In the genomic region with DNA sequence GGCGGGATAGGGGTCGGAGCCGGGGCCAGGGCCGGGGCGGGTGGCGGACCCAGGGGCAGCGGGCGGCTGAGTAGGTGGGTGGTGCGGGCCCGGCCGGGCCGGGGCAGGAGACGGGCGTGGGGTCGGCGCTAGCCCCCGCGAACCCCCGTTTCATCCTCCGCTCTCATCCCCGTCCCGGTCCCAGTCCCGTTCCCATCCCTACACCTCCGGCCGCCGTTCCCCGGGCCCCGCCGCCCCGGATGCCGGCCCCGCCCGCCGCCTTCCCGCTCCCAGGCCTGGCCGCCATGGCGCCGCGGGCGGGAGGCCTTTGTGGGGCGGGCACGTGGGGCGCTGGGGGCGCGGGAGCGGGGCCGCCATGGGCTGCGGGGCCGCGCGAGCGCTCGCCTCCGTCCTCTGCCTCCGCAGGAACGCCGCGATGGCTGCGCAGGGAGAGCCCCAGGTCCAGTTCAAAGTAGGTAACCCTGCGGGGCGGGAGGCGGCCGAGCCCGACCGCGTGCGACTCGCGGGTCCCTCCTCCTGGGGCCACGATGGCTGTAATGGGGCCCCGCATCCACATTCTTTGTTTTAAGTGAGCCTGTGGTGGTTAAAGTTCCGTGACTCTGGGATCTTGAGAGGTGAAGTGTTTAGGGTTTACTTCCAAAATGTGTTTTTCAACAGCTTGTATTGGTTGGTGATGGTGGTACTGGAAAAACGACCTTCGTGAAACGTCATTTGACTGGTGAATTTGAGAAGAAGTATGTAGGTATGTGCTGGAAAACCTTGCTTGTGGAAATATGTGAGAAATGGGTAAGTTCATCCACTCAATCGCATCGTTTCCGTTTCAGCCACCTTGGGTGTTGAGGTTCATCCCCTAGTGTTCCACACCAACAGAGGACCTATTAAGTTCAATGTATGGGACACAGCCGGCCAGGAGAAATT, we compare ENCODE assay signal across 1 cellular context.
TF ChIP-seq lines count a peak whose summit lies in the region.

No MANE protein-coding gene starts in this region.

TF ChIP-seq in K562, 482 proteins besides CTCF, POLR2A, EP300 and RAD21 (continued from another document and continues in another):
- TF ChIP-seq, protein P1, sequence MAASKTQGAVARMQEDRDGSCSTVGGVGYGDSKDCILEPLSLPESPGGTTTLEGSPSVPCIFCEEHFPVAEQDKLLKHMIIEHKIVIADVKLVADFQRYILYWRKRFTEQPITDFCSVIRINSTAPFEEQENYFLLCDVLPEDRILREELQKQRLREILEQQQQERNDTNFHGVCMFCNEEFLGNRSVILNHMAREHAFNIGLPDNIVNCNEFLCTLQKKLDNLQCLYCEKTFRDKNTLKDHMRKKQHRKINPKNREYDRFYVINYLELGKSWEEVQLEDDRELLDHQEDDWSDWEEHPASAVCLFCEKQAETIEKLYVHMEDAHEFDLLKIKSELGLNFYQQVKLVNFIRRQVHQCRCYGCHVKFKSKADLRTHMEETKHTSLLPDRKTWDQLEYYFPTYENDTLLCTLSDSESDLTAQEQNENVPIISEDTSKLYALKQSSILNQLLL (CRISPR knock-in tag; IDR thresholded peaks at IDR 0.05; ENCODE audit: borderline replicate concordance) = no peak
- TF ChIP-seq ELF2 (CRISPR knock-in tag; IDR thresholded peaks at IDR 0.05) = peak; percentile 39; the same call in 1 of the 2 replicates
- TF ChIP-seq HMG20A (CRISPR knock-in tag; conservative IDR thresholded peaks at IDR 0.05) = no peak
- TF ChIP-seq, protein P2, sequence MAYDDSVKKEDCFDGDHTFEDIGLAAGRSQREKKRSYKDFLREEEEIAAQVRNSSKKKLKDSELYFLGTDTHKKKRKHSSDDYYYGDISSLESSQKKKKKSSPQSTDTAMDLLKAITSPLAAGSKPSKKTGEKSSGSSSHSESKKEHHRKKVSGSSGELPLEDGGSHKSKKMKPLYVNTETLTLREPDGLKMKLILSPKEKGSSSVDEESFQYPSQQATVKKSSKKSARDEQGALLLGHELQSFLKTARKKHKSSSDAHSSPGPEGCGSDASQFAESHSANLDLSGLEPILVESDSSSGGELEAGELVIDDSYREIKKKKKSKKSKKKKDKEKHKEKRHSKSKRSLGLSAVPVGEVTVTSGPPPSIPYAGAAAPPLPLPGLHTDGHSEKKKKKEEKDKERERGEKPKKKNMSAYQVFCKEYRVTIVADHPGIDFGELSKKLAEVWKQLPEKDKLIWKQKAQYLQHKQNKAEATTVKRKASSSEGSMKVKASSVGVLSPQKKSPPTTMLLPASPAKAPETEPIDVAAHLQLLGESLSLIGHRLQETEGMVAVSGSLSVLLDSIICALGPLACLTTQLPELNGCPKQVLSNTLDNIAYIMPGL (CRISPR knock-in tag; IDR thresholded peaks at IDR 0.05) = 0 out of 2 replicates have a peak, but pooled peaks have one; percentile 59
- TF ChIP-seq KAT7 (CRISPR knock-in tag; IDR thresholded peaks at IDR 0.05; ENCODE audit: borderline replicate concordance) = peak; percentile 76; the same call in 1 of the 2 replicates
- no peak for TF ChIP-seq KAT2B (IDR thresholded peaks at IDR 0.05; ENCODE audit: low read depth, low read length)
- TF ChIP-seq, protein P3, sequence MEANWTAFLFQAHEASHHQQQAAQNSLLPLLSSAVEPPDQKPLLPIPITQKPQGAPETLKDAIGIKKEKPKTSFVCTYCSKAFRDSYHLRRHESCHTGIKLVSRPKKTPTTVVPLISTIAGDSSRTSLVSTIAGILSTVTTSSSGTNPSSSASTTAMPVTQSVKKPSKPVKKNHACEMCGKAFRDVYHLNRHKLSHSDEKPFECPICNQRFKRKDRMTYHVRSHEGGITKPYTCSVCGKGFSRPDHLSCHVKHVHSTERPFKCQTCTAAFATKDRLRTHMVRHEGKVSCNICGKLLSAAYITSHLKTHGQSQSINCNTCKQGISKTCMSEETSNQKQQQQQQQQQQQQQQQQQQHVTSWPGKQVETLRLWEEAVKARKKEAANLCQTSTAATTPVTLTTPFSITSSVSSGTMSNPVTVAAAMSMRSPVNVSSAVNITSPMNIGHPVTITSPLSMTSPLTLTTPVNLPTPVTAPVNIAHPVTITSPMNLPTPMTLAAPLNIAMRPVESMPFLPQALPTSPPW (CRISPR knock-in tag; IDR thresholded peaks at IDR 0.05) = no peak; the same call in 1 of the 2 replicates
- no peak for TF ChIP-seq ILF3 (IDR thresholded peaks at IDR 0.05; ENCODE audit: borderline replicate concordance)
- TF ChIP-seq PML (IDR thresholded peaks at IDR 0.05; ENCODE audit: low read length) = no peak
- no peak for TF ChIP-seq SMC3 (conservative IDR thresholded peaks at IDR 0.05; ENCODE audit: insufficient read depth, low read depth, low read length)
- TF ChIP-seq HDAC1 (IDR thresholded peaks at IDR 0.05) = no peak
- TF ChIP-seq ARID2 (IDR thresholded peaks at IDR 0.05) = no peak
- no peak for TF ChIP-seq ZNF75A (CRISPR knock-in tag; IDR thresholded peaks at IDR 0.05)
- no peak for TF ChIP-seq KAT8 (IDR thresholded peaks at IDR 0.05; ENCODE audit: low read depth)
- TF ChIP-seq, protein P4, sequence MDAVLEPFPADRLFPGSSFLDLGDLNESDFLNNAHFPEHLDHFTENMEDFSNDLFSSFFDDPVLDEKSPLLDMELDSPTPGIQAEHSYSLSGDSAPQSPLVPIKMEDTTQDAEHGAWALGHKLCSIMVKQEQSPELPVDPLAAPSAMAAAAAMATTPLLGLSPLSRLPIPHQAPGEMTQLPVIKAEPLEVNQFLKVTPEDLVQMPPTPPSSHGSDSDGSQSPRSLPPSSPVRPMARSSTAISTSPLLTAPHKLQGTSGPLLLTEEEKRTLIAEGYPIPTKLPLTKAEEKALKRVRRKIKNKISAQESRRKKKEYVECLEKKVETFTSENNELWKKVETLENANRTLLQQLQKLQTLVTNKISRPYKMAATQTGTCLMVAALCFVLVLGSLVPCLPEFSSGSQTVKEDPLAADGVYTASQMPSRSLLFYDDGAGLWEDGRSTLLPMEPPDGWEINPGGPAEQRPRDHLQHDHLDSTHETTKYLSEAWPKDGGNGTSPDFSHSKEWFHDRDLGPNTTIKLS (IDR thresholded peaks at IDR 0.05; ENCODE audit: borderline replicate concordance, low read depth) = no peak
- peak in 1 of 2 experiments; percentile 66; a peak in 2 of 4 replicates for TF ChIP-seq MAZ (CRISPR knock-in tag; conservative IDR thresholded peaks at IDR 0.05 in 1 of 2, IDR thresholded peaks at IDR 0.05 in 1 of 2)
- no peak for TF ChIP-seq LEF1 (IDR thresholded peaks at IDR 0.05)
- TF ChIP-seq FOXK2 (conservative IDR thresholded peaks at IDR 0.05 in 1 of 2, IDR thresholded peaks at IDR 0.05 in 1 of 2; ENCODE audit: low read depth in 2 of 2) = no peak
- no peak for TF ChIP-seq PPARD (CRISPR knock-in tag; IDR thresholded peaks at IDR 0.05)
- no peak for TF ChIP-seq POU5F1 (IDR thresholded peaks at IDR 0.05; ENCODE audit: borderline replicate concordance, low read depth, low read length, partially characterized antibody)
- TF ChIP-seq, protein P5, sequence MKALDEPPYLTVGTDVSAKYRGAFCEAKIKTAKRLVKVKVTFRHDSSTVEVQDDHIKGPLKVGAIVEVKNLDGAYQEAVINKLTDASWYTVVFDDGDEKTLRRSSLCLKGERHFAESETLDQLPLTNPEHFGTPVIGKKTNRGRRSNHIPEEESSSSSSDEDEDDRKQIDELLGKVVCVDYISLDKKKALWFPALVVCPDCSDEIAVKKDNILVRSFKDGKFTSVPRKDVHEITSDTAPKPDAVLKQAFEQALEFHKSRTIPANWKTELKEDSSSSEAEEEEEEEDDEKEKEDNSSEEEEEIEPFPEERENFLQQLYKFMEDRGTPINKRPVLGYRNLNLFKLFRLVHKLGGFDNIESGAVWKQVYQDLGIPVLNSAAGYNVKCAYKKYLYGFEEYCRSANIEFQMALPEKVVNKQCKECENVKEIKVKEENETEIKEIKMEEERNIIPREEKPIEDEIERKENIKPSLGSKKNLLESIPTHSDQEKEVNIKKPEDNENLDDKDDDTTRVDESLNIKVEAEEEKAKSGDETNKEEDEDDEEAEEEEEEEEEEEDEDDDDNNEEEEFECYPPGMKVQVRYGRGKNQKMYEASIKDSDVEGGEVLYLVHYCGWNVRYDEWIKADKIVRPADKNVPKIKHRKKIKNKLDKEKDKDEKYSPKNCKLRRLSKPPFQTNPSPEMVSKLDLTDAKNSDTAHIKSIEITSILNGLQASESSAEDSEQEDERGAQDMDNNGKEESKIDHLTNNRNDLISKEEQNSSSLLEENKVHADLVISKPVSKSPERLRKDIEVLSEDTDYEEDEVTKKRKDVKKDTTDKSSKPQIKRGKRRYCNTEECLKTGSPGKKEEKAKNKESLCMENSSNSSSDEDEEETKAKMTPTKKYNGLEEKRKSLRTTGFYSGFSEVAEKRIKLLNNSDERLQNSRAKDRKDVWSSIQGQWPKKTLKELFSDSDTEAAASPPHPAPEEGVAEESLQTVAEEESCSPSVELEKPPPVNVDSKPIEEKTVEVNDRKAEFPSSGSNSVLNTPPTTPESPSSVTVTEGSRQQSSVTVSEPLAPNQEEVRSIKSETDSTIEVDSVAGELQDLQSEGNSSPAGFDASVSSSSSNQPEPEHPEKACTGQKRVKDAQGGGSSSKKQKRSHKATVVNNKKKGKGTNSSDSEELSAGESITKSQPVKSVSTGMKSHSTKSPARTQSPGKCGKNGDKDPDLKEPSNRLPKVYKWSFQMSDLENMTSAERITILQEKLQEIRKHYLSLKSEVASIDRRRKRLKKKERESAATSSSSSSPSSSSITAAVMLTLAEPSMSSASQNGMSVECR (CRISPR knock-in tag; IDR thresholded peaks at IDR 0.05) = no peak; the same call in 1 of the 2 replicates
- TF ChIP-seq CBX3 (IDR thresholded peaks at IDR 0.05; ENCODE audit: borderline replicate concordance in 1 of 2, low read length in 2 of 2) = no peak
- no peak for TF ChIP-seq ZNF384 (IDR thresholded peaks at IDR 0.05; ENCODE audit: low read depth, low read length)
- TF ChIP-seq ZNF41 (CRISPR knock-in tag; conservative IDR thresholded peaks at IDR 0.05) = no peak
- TF ChIP-seq LCOR (CRISPR knock-in tag; IDR thresholded peaks at IDR 0.05) = no peak
- TF ChIP-seq, protein P6, sequence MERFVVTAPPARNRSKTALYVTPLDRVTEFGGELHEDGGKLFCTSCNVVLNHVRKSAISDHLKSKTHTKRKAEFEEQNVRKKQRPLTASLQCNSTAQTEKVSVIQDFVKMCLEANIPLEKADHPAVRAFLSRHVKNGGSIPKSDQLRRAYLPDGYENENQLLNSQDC (CRISPR knock-in tag; IDR thresholded peaks at IDR 0.05) = no peak
- no peak for TF ChIP-seq POLR2H (tag; IDR thresholded peaks at IDR 0.05; ENCODE audit: low read depth)
- no peak for TF ChIP-seq BCOR (IDR thresholded peaks at IDR 0.05)
- TF ChIP-seq ZNF212 (CRISPR knock-in tag; IDR thresholded peaks at IDR 0.05) = no peak
- TF ChIP-seq MYNN (IDR thresholded peaks at IDR 0.05) = no peak
- TF ChIP-seq MYNN (CRISPR knock-in tag; IDR thresholded peaks at IDR 0.05) = no peak
- TF ChIP-seq NCOA6 (IDR thresholded peaks at IDR 0.05) = no peak
- no peak for TF ChIP-seq ATF7 (IDR thresholded peaks at IDR 0.05)
- TF ChIP-seq, protein P7, sequence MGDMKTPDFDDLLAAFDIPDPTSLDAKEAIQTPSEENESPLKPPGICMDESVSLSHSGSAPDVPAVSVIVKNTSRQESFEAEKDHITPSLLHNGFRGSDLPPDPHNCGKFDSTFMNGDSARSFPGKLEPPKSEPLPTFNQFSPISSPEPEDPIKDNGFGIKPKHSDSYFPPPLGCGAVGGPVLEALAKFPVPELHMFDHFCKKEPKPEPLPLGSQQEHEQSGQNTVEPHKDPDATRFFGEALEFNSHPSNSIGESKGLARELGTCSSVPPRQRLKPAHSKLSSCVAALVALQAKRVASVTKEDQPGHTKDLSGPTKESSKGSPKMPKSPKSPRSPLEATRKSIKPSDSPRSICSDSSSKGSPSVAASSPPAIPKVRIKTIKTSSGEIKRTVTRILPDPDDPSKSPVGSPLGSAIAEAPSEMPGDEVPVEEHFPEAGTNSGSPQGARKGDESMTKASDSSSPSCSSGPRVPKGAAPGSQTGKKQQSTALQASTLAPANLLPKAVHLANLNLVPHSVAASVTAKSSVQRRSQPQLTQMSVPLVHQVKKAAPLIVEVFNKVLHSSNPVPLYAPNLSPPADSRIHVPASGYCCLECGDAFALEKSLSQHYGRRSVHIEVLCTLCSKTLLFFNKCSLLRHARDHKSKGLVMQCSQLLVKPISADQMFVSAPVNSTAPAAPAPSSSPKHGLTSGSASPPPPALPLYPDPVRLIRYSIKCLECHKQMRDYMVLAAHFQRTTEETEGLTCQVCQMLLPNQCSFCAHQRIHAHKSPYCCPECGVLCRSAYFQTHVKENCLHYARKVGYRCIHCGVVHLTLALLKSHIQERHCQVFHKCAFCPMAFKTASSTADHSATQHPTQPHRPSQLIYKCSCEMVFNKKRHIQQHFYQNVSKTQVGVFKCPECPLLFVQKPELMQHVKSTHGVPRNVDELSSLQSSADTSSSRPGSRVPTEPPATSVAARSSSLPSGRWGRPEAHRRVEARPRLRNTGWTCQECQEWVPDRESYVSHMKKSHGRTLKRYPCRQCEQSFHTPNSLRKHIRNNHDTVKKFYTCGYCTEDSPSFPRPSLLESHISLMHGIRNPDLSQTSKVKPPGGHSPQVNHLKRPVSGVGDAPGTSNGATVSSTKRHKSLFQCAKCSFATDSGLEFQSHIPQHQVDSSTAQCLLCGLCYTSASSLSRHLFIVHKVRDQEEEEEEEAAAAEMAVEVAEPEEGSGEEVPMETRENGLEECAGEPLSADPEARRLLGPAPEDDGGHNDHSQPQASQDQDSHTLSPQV (IDR thresholded peaks at IDR 0.05) = peak; percentile 64; the same call in 1 of the 2 replicates
- no peak for TF ChIP-seq IFI16 (CRISPR knock-in tag; IDR thresholded peaks at IDR 0.05)
- no peak for TF ChIP-seq NCOR1 (IDR thresholded peaks at IDR 0.05)
- TF ChIP-seq, protein P8, sequence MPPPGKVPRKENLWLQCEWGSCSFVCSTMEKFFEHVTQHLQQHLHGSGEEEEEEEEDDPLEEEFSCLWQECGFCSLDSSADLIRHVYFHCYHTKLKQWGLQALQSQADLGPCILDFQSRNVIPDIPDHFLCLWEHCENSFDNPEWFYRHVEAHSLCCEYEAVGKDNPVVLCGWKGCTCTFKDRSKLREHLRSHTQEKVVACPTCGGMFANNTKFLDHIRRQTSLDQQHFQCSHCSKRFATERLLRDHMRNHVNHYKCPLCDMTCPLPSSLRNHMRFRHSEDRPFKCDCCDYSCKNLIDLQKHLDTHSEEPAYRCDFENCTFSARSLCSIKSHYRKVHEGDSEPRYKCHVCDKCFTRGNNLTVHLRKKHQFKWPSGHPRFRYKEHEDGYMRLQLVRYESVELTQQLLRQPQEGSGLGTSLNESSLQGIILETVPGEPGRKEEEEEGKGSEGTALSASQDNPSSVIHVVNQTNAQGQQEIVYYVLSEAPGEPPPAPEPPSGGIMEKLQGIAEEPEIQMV (tag; conservative IDR thresholded peaks at IDR 0.05; ENCODE audit: low read depth) = no peak
- TF ChIP-seq, protein P9, sequence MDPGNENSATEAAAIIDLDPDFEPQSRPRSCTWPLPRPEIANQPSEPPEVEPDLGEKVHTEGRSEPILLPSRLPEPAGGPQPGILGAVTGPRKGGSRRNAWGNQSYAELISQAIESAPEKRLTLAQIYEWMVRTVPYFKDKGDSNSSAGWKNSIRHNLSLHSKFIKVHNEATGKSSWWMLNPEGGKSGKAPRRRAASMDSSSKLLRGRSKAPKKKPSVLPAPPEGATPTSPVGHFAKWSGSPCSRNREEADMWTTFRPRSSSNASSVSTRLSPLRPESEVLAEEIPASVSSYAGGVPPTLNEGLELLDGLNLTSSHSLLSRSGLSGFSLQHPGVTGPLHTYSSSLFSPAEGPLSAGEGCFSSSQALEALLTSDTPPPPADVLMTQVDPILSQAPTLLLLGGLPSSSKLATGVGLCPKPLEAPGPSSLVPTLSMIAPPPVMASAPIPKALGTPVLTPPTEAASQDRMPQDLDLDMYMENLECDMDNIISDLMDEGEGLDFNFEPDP (CRISPR knock-in tag; IDR thresholded peaks at IDR 0.05) = no peak
- no peak for TF ChIP-seq C11orf30 (IDR thresholded peaks at IDR 0.05; ENCODE audit: low read depth)
- peak; percentile 86 for TF ChIP-seq EP400 (IDR thresholded peaks at IDR 0.05)
- no peak for TF ChIP-seq ZNF174 (CRISPR knock-in tag; IDR thresholded peaks at IDR 0.05)
- TF ChIP-seq MCM5 (IDR thresholded peaks at IDR 0.05; ENCODE audit: low read depth) = no peak
- no peak for TF ChIP-seq CCAR2 (IDR thresholded peaks at IDR 0.05; ENCODE audit: low read depth, low read length)
